16 cellular contexts compared by ENCODE assay signal in the genomic region with DNA sequence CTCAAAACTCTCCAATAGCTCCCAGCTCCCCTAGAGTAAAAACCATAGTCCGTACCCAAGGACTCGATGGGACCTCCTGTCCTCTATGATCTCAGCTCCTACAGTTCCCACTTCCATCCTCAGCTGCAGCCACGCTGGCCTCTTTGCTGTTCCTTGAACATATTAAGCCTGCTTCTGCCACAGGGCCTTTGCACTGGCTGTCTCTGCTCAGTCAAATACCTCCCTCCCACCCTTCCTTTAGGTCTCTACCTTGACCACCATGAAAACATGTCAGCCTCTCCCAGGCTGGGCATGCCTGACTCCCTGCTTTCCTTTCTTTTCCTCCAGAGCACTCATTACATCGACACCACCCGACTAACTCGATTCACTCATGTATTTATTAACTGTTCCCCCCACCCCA.
"Had no signal": no experiment of that assay in that cellular context is flagged by ENCODE, and none has a peak within 500 bp of the region (broad histone marks: within the 10 kb centered on the region; RNA-seq: fewer than 3 reads in every experiment).

No MANE protein-coding gene starts in this region.

- H3K4me3 Mint-ChIP-seq: activated B cell treated with CpG ODN at 0.5 μM for 24 hours; activated CD8-positive, alpha-beta T cell treated with anti-CD3 and anti-CD28 coated beads for 36 hours; activated naive CD8-positive, alpha-beta T cell; activated T-cell treated with anti-CD3 and anti-CD28 coated beads, Interleukin-2, amount 50 U/mL, for 4 hours; stimulated activated memory B cell treated with anti-CD40 and anti-IgM and Interleukin-4, amounts not matched to agents 10 μg/mL and 1 μg/mL and 100 μg/mL, for 72 hours had no signal

- H3K9me3 ChIP-seq: colonic mucosa, tibial nerve had no signal

- H3K27ac Mint-ChIP-seq: activated B cell treated with CpG ODN at 0.5 μM for 24 hours; activated CD8-positive, alpha-beta T cell treated with anti-CD3 and anti-CD28 coated beads for 36 hours; activated naive CD8-positive, alpha-beta T cell; stimulated activated memory B cell treated with anti-CD40 and anti-IgM and Interleukin-4, amounts not matched to agents 10 μg/mL and 1 μg/mL and 100 μg/mL, for 72 hours had no signal

- H3K36me3 ChIP-seq: colonic mucosa had no signal

- H3K27ac ChIP-seq: colonic mucosa had no signal

- H3K9me3 Mint-ChIP-seq: activated B cell treated with CpG ODN at 0.5 μM for 24 hours; activated CD8-positive, alpha-beta T cell treated with anti-CD3 and anti-CD28 coated beads for 36 hours; activated T-cell treated with anti-CD3 and anti-CD28 coated beads, Interleukin-2, amount 50 U/mL, for 4 hours; stimulated activated memory B cell treated with anti-CD40 and anti-IgM and Interleukin-4, amounts not matched to agents 10 μg/mL and 1 μg/mL and 100 μg/mL, for 72 hours had no signal

- H3K27me3 ChIP-seq: colonic mucosa, tibial nerve had no signal

- H3K4me3 ChIP-seq: colonic mucosa, tibial nerve had no signal

- H3K27me3 Mint-ChIP-seq: activated B cell treated with CpG ODN at 0.5 μM for 24 hours; activated CD8-positive, alpha-beta T cell treated with anti-CD3 and anti-CD28 coated beads for 36 hours; activated naive CD8-positive, alpha-beta T cell; stimulated activated memory B cell treated with anti-CD40 and anti-IgM and Interleukin-4, amounts not matched to agents 10 μg/mL and 1 μg/mL and 100 μg/mL, for 72 hours had no signal

- DNase-seq: activated B cell treated with CpG ODN at 0.5 μM for 24 hours; activated CD4-positive, alpha-beta T cell treated with anti-CD3 and anti-CD28 coated beads for 48 hours; activated CD8-positive, alpha-beta T cell treated with anti-CD3 and anti-CD28 coated beads for 36 hours; activated effector memory CD4-positive, alpha-beta T cell treated with anti-CD3 and anti-CD28 coated beads, Interleukin-2, amount 50 U/mL, for 16 hours; activated T-cell treated with anti-CD3 and anti-CD28 coated beads, Interleukin-2, amount 50 U/mL, for 4 hours; amniotic stem cell; colonic mucosa; effector CD4-positive, alpha-beta T cell; foreskin fibroblast; kidney glomerular epithelial cell; stimulated activated CD4-positive, alpha-beta T cell treated with anti-CD3 and anti-CD28 coated beads, Interleukin-12 subunit alpha, Interleukin-12 subunit beta, amount 100 ng/mL, for 4 hours; stimulated activated CD4-positive, alpha-beta T cell treated with anti-CD3 and anti-CD28 coated beads, Interleukin-2, amount 100 ng/mL, for 24 hours; T-helper 2 cell had no signal

- ATAC-seq: activated CD8-positive, alpha-beta T cell treated with anti-CD3 and anti-CD28 coated beads for 36 hours; activated T-cell treated with anti-CD3 and anti-CD28 coated beads, Interleukin-2, amount 50 U/mL, for 4 hours; stimulated activated memory B cell treated with anti-CD40 and anti-IgM and Interleukin-4, amounts not matched to agents 10 μg/mL and 1 μg/mL and 100 μg/mL, for 72 hours had no signal
